In genomic region chr3:160409812-160410610, GRCh38 we compare ENCODE assay signal across 23 cellular contexts. TPM values are rescaled to one million over a fixed set of nuclear protein-coding genes. Genes with fewer than 3 reads are reported as not detected.
A peak's percentile ranks its signal among the peaks of the same experiment; 100 is the strongest.
DNase-seq lines count a peak whose midpoint lies in the region; TF ChIP-seq lines count a peak whose summit lies in the region.
"Had no signal": no experiment of that assay in that cellular context is flagged by ENCODE, and none has a peak within 500 bp of the region (broad histone marks: within the 10 kb centered on the region; RNA-seq: fewer than 3 reads in every experiment).

No MANE protein-coding gene starts in this region.

- H3K27me3 ChIP-seq in Loucy (ENCODE audit: insufficient read depth, low read length, poor library complexity, severe bottlenecking): no peaks in the 10 kb centered on the region
- H3K27me3 ChIP-seq: brain microvascular endothelial cell, sigmoid colon had no signal

- TF ChIP-seq CTCF in Loucy (conservative IDR thresholded peaks at IDR 0.05; ENCODE audit: low read length) (no peak), choroid plexus epithelial cell (conservative IDR thresholded peaks at IDR 0.05; ENCODE audit: low read depth, low read length) (no peak), nephron progenitor cell (IDR thresholded peaks at IDR 0.05) (no peak), type B pancreatic cell (conservative IDR thresholded peaks at IDR 0.05) (no peak)

- CTCF ChIA-PET in activated CD4-positive, alpha-beta T cell treated with anti-CD3 and anti-CD28 coated beads, Interleukin-2, amount 10 ng/mL, durations not matched to agents 7 days and 5 days (lab: Charles Lee): interaction anchor here (0.7 to 1.7 kb wide), 3 partner anchors 10 to 96 kb away, joined by 3 to 6 read pairs (median 4); partner anchors contain the start of gene SMC4

- no peaks in the 10 kb centered on the region for H3K9me3 ChIP-seq in Loucy (ENCODE audit: insufficient read depth, low read depth, low read length)
- H3K9me3 ChIP-seq: sigmoid colon had no signal

- peaks cover 84% of the 10 kb centered on the region for H4K20me1 ChIP-seq in Loucy (ENCODE audit: insufficient read depth, low read length, poor library complexity, severe bottlenecking)

- peaks cover 92% of the 10 kb centered on the region for H3K79me2 ChIP-seq in Loucy (ENCODE audit: insufficient read depth, low read length)
- H3K79me2 ChIP-seq: parathyroid adenoma had no signal

- H3K36me3 Mint-ChIP-seq in activated CD4-positive, alpha-beta T cell treated with anti-CD3 and anti-CD28 coated beads, Interleukin-2, amount 10 ng/mL, durations not matched to agents 7 days and 5 days (ENCODE audit: low read depth): peaks cover 48% of the 10 kb centered on the region
- H3K36me3 Mint-ChIP-seq in nephron progenitor cell (ENCODE audit: low read depth) (peaks cover 63% of the 10 kb centered on the region), type B pancreatic cell (peaks cover 13% of the 10 kb centered on the region)

- H3K4me3 ChIP-seq in Loucy (ENCODE audit: low read length, poor library complexity, severe bottlenecking) (peak overlapping the region; percentile 9), choroid plexus epithelial cell (ENCODE audit: low read depth, low read length) (no peak overlapping the region)
- H3K4me3 ChIP-seq: sigmoid colon had no signal

- peaks cover 48% of the 10 kb centered on the region for H3K4me1 Mint-ChIP-seq in activated CD4-positive, alpha-beta T cell treated with anti-CD3 and anti-CD28 coated beads, Interleukin-2, amount 10 ng/mL, durations not matched to agents 7 days and 5 days
- H3K4me1 Mint-ChIP-seq in nephron progenitor cell (peaks cover under 1% of the 10 kb centered on the region), type B pancreatic cell (ENCODE audit: unreplicated experiment) (peaks cover 6% of the 10 kb centered on the region)
- H3K4me1 Mint-ChIP-seq: naive B cell had no signal

- no peaks in the 10 kb centered on the region for H3K27me3 Mint-ChIP-seq in activated CD4-positive, alpha-beta T cell treated with anti-CD3 and anti-CD28 coated beads, Interleukin-2, amount 10 ng/mL, durations not matched to agents 7 days and 5 days
- no peaks in the 10 kb centered on the region for H3K27me3 Mint-ChIP-seq in nephron progenitor cell (ENCODE audit: low read depth, poor library complexity)
- H3K27me3 Mint-ChIP-seq in type B pancreatic cell: no peaks in the 10 kb centered on the region
- H3K27me3 Mint-ChIP-seq: activated naive CD8-positive, alpha-beta T cell treated with anti-CD3 and anti-CD28 coated beads, Interleukin-2, amount 50 U/mL, for 24 hours; dendritic cell treated with granulocyte-macrophage colony-stimulating factor and Interleukin-4, amounts not matched to agents 40 ng/mL and 50 ng/mL, for 4 days; naive B cell had no signal

- no peak overlapping the region for H2AFZ ChIP-seq in Loucy (ENCODE audit: low read length)
- H2AFZ ChIP-seq: parathyroid adenoma had no signal

- H3K9me2 ChIP-seq in Loucy (replicated peaks; ENCODE audit: low read depth, low read length): no peaks in the 10 kb centered on the region

- no peak overlapping the region for H3K9ac ChIP-seq in Loucy (ENCODE audit: low read depth, low read length, poor library complexity, severe bottlenecking)
- H3K9ac ChIP-seq: parathyroid adenoma had no signal

- no peak overlapping the region for H3K4me3 Mint-ChIP-seq in activated CD4-positive, alpha-beta T cell treated with anti-CD3 and anti-CD28 coated beads, Interleukin-2, amount 10 ng/mL, durations not matched to agents 7 days and 5 days
- no peak overlapping the region for H3K4me3 Mint-ChIP-seq in nephron progenitor cell
- no peak overlapping the region for H3K4me3 Mint-ChIP-seq in type B pancreatic cell
- H3K4me3 Mint-ChIP-seq: activated naive CD8-positive, alpha-beta T cell treated with anti-CD3 and anti-CD28 coated beads, Interleukin-2, amount 50 U/mL, for 24 hours; dendritic cell treated with granulocyte-macrophage colony-stimulating factor and Interleukin-4, amounts not matched to agents 40 ng/mL and 50 ng/mL, for 4 days; naive B cell had no signal

- H3K27ac Mint-ChIP-seq in activated CD4-positive, alpha-beta T cell treated with anti-CD3 and anti-CD28 coated beads, Interleukin-2, amount 10 ng/mL, durations not matched to agents 7 days and 5 days: peak overlapping the region; percentile 36
- H3K27ac Mint-ChIP-seq in nephron progenitor cell (peak overlapping the region; percentile 24), type B pancreatic cell (no peak overlapping the region)
- H3K27ac Mint-ChIP-seq: activated naive CD8-positive, alpha-beta T cell treated with anti-CD3 and anti-CD28 coated beads, Interleukin-2, amount 50 U/mL, for 24 hours; dendritic cell treated with granulocyte-macrophage colony-stimulating factor and Interleukin-4, amounts not matched to agents 40 ng/mL and 50 ng/mL, for 4 days; naive B cell had no signal

- H3F3A ChIP-seq in Loucy (ENCODE audit: low read depth): peaks cover 4% of the 10 kb centered on the region; the same call in 1 of the 2 replicates

- no peak for DNase-seq in activated CD4-positive, alpha-beta T cell treated with anti-CD3 and anti-CD28 coated beads, Interleukin-2, amount 10 ng/mL, durations not matched to agents 7 days and 5 days
- DNase-seq in activated CD4-positive, alpha-beta T cell treated with anti-CD3 and anti-CD28 coated beads, Interleukin-2, amount 50 U/mL, for 48 hours: no peak
- DNase-seq in choroid plexus epithelial cell (ENCODE audit: low read depth): peak; percentile 16
- no peak for DNase-seq in nephron progenitor cell
- no peak for DNase-seq in type B pancreatic cell (ENCODE audit: extremely low spot score, unreplicated experiment)
- DNase-seq in occipital lobe (lab: John Stamatoyannopoulos, UW): no peak
- no peak for DNase-seq in cerebellum (ENCODE audit: low spot score)
- DNase-seq: activated CD4-positive, CD25-positive, alpha-beta regulatory T cell treated with anti-CD3 and anti-CD28 coated beads, Interleukin-2, amount 50 U/mL, for 72 hours; activated effector memory CD4-positive, alpha-beta T cell treated with Interleukin-2 at 50 U/mL for 16 hours; activated naive CD8-positive, alpha-beta T cell treated with anti-CD3 and anti-CD28 coated beads, Interleukin-2, amount 50 U/mL, for 24 hours; brain microvascular endothelial cell; GOT3; Karpas-422; mesendoderm; naive B cell; NCI-H1105; NCI-H2081; NCI-H446 treated with DMSO at 0.1 percent for 48 hours; NK-92 treated with Interleukin-12 subunit alpha and Interleukin-12 subunit beta, amount 100 ng/mL, for 24 hours; sigmoid colon had no signal

- peaks cover 29% of the 10 kb centered on the region for H3K4me1 ChIP-seq in Loucy (ENCODE audit: insufficient read depth, low read length, poor library complexity, severe bottlenecking)
- H3K4me1 ChIP-seq: parathyroid adenoma, sigmoid colon had no signal

- POLR2A ChIA-PET in activated CD4-positive, alpha-beta T cell treated with anti-CD3 and anti-CD28 coated beads, Interleukin-2, amount 10 ng/mL, durations not matched to agents 7 days and 5 days (lab: Charles Lee): interaction anchor here (1.0 kb wide), 1 partner anchor 16 kb away, joined by 4 read pairs; no protein-coding TSS in a partner anchor

- H3K36me3 ChIP-seq in Loucy (ENCODE audit: insufficient read depth, low read length): peaks cover 90% of the 10 kb centered on the region

- H3K4me2 ChIP-seq in Loucy (ENCODE audit: low read depth, low read length, poor library complexity, severe bottlenecking): peak overlapping the region; percentile 49

- H3K9me3 Mint-ChIP-seq in activated CD4-positive, alpha-beta T cell treated with anti-CD3 and anti-CD28 coated beads, Interleukin-2, amount 10 ng/mL, durations not matched to agents 7 days and 5 days: no peaks in the 10 kb centered on the region
- no peaks in the 10 kb centered on the region for H3K9me3 Mint-ChIP-seq in nephron progenitor cell
- H3K9me3 Mint-ChIP-seq in type B pancreatic cell: no peaks in the 10 kb centered on the region
- H3K9me3 Mint-ChIP-seq: activated naive CD8-positive, alpha-beta T cell treated with anti-CD3 and anti-CD28 coated beads, Interleukin-2, amount 50 U/mL, for 24 hours; dendritic cell treated with granulocyte-macrophage colony-stimulating factor and Interleukin-4, amounts not matched to agents 40 ng/mL and 50 ng/mL, for 4 days; naive B cell had no signal

RNA-seq across cellular contexts. Expression of gene SMC4, which starts 10.6 kb away (rescaled TPM):
- total RNA-seq in activated CD4-positive, alpha-beta T cell treated with anti-CD3 and anti-CD28 coated beads, Interleukin-2, amount 10 ng/mL, durations not matched to agents 7 days and 5 days: 100 to 1,000 TPM; 282 to 309 TPM
- total RNA-seq in type B pancreatic cell (ENCODE audit: low replicate concordance) (46.8 and 124 TPM in 2 replicates), occipital lobe (52.4 TPM), cerebellum (69.8 TPM)

RNA-seq across cellular contexts. Expression of gene IFT80, which starts 11.0 kb away (rescaled TPM):
- total RNA-seq in activated CD4-positive, alpha-beta T cell treated with anti-CD3 and anti-CD28 coated beads, Interleukin-2, amount 10 ng/mL, durations not matched to agents 7 days and 5 days: 10 to 100 TPM; 30.9 to 35.0 TPM
- total RNA-seq in type B pancreatic cell (ENCODE audit: low replicate concordance): 29.5 and 40.8 TPM in 2 replicates
- total RNA-seq in occipital lobe: 83.8 TPM
- 55.4 TPM for total RNA-seq in cerebellum

RNA-seq across cellular contexts. Expression of gene TRIM59, which starts 39.6 kb away (rescaled TPM):
- total RNA-seq in activated CD4-positive, alpha-beta T cell treated with anti-CD3 and anti-CD28 coated beads, Interleukin-2, amount 10 ng/mL, durations not matched to agents 7 days and 5 days: 10 to 100 TPM; 58.2 to 79.8 TPM
- total RNA-seq in type B pancreatic cell (ENCODE audit: low replicate concordance) (13.8 and 28.1 TPM in 2 replicates), occipital lobe (14.3 TPM), cerebellum (13.2 TPM)
